34 cellular contexts compared by ENCODE assay signal in the genomic region with DNA sequence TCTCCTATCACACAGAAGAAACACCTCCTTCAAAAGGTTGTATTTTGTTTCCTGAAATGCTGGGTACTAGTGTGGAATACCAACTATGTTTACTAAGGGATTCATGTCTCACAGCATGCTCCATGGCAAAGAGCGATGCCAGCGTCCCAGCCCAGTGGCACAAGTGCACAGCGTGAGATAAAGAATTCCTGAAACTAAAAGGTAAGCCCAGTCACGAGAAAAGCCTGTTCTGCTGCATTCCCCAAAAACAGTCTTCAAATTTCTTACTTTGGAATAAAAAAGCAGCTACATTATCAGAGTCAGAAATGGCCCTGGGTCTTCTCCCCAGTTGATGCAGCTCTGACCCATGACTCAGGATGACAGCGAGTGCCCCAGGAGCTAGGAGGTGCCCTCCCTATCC. TPM values are rescaled to one million over a fixed set of nuclear protein-coding genes. Genes with fewer than 3 reads are reported as not detected.
"Had no signal": no experiment of that assay in that cellular context is flagged by ENCODE, and none has a peak within 500 bp of the region (broad histone marks: within the 10 kb centered on the region; RNA-seq: fewer than 3 reads in every experiment).

No MANE protein-coding gene starts in this region.

- H3K27me3 Mint-ChIP-seq: activated naive CD8-positive, alpha-beta T cell; central memory CD8-positive, alpha-beta T cell had no signal

- H3K27ac Mint-ChIP-seq: activated CD4-positive, alpha-beta T cell treated with anti-CD3 and anti-CD28 coated beads, Interleukin-2, amount 10 ng/mL, durations not matched to agents 24 days and 14 days; activated naive CD8-positive, alpha-beta T cell; activated T-helper 1 cell treated with anti-CD3 and anti-CD28 coated beads, Interleukin-12 subunit alpha, Interleukin-12 subunit beta, Interleukin-2, Interleukin-4 antibody, amounts not matched to agents 30 ng/mL and 10 ng/mL and 1 ng/mL, durations not matched to agents 14 hours and 24 hours and 36 hours; IgD-negative memory B cell had no signal

- ATAC-seq: activated T-cell treated with anti-CD3 and anti-CD28 coated beads, Interleukin-2, amount 50 U/mL, for 4 hours had no signal

- H3K4me3 Mint-ChIP-seq: activated CD4-positive, alpha-beta T cell treated with anti-CD3 and anti-CD28 coated beads, Interleukin-2, amount 10 ng/mL, durations not matched to agents 24 days and 14 days; activated naive CD4-positive, alpha-beta T cell treated with anti-CD3 and anti-CD28 coated beads, Interleukin-2, amount 10 ng/mL, durations not matched to agents 7 days and 5 days; activated naive CD8-positive, alpha-beta T cell; activated T-cell treated with anti-CD3 and anti-CD28 coated beads, Interleukin-2, amount 50 U/mL, for 4 hours; activated T-helper 1 cell treated with anti-CD3 and anti-CD28 coated beads, Interleukin-12 subunit alpha, Interleukin-12 subunit beta, Interleukin-2, Interleukin-4 antibody, amounts not matched to agents 30 ng/mL and 10 ng/mL and 1 ng/mL, durations not matched to agents 14 hours and 24 hours and 36 hours; central memory CD8-positive, alpha-beta T cell; IgD-negative memory B cell had no signal

- H3K27me3 ChIP-seq: brain microvascular endothelial cell, cardiac muscle cell had no signal

- H3K36me3 Mint-ChIP-seq: activated naive CD4-positive, alpha-beta T cell treated with anti-CD3 and anti-CD28 coated beads, Interleukin-2, amount 10 ng/mL, durations not matched to agents 7 days and 5 days; IgD-negative memory B cell had no signal

- H3K9me3 Mint-ChIP-seq: activated CD4-positive, alpha-beta T cell treated with anti-CD3 and anti-CD28 coated beads, Interleukin-2, amount 10 ng/mL, durations not matched to agents 24 days and 14 days; activated naive CD4-positive, alpha-beta T cell treated with anti-CD3 and anti-CD28 coated beads, Interleukin-2, amount 10 ng/mL, durations not matched to agents 7 days and 5 days; activated T-cell treated with anti-CD3 and anti-CD28 coated beads, Interleukin-2, amount 50 U/mL, for 4 hours; activated T-helper 1 cell treated with anti-CD3 and anti-CD28 coated beads, Interleukin-12 subunit alpha, Interleukin-12 subunit beta, Interleukin-2, Interleukin-4 antibody, amounts not matched to agents 30 ng/mL and 10 ng/mL and 1 ng/mL, durations not matched to agents 14 hours and 24 hours and 36 hours; central memory CD8-positive, alpha-beta T cell; IgD-negative memory B cell had no signal

- H3K27ac ChIP-seq: brain microvascular endothelial cell, cardiac muscle cell, VCaP had no signal

- H3K4me3 ChIP-seq: cardiac muscle cell had no signal

- DNase-seq: activated CD4-positive, alpha-beta T cell treated with anti-CD3 and anti-CD28 coated beads for 1 hour; activated CD4-positive, alpha-beta T cell treated with anti-CD3 and anti-CD28 coated beads, Interleukin-2, amount 10 ng/mL, durations not matched to agents 24 days and 14 days; activated CD4-positive, alpha-beta T cell treated with anti-CD3 and anti-CD28 coated beads, Interleukin-2, amount 50 U/mL, for 48 hours; activated CD4-positive, CD25-positive, alpha-beta regulatory T cell; activated CD8-positive, alpha-beta memory T cell treated with anti-CD3 and anti-CD28 coated beads, Interleukin-2, amount 50 U/mL, for 4 hours; activated naive CD4-positive, alpha-beta T cell treated with anti-CD3 and anti-CD28 coated beads, Interleukin-2, amount 10 ng/mL, durations not matched to agents 7 days and 5 days; activated T-cell treated with anti-CD3 and anti-CD28 coated beads for 4 hours; activated T-cell treated with anti-CD3 and anti-CD28 coated beads, Interleukin-2, amount 50 U/mL, for 4 hours; amniotic stem cell; aorta; brain microvascular endothelial cell; Kasumi-1; KG1; MM.1S; MV-4-11; NCI-H1092; NCI-H1436 treated with DMSO at 0.1 percent for 48 hours; NCI-H187; NCI-H2029 treated with DMSO at 0.1 percent for 48 hours; NCI-H2107; NCI-H2171; NCI-H446 treated with DMSO at 0.1 percent for 48 hours; NCI-H524 treated with DMSO at 0.1 percent for 48 hours; Right ventricle myocardium superior; SW 1271; T-helper 1 cell; T-helper 2 cell; T-helper 9 cell had no signal

- H3K36me3 ChIP-seq: cardiac muscle cell had no signal

- H3K4me1 Mint-ChIP-seq: activated CD4-positive, alpha-beta T cell treated with anti-CD3 and anti-CD28 coated beads, Interleukin-2, amount 10 ng/mL, durations not matched to agents 24 days and 14 days; IgD-negative memory B cell had no signal

RNA-seq across cellular contexts. Expression of a gene that starts 53.1 kb away (rescaled TPM):
- total RNA-seq: activated T-helper 1 cell treated with anti-CD3 and anti-CD28 coated beads, Interleukin-12 subunit alpha, Interleukin-12 subunit beta, Interleukin-2, Interleukin-4 antibody, amounts not matched to agents 30 ng/mL and 10 ng/mL and 1 ng/mL, durations not matched to agents 14 hours and 24 hours and 36 hours; aorta; cardiac muscle cell; Right ventricle myocardium superior had no signal
